In genomic region chr1:2495026-2495425, GRCh38 we compare ENCODE assay signal across 20 cellular contexts. TPM values are rescaled to one million over a fixed set of nuclear protein-coding genes. Genes with fewer than 3 reads are reported as not detected.
"Had no signal": no experiment of that assay in that cellular context is flagged by ENCODE, and none has a peak within 500 bp of the region (broad histone marks: within the 10 kb centered on the region; RNA-seq: fewer than 3 reads in every experiment).

No MANE protein-coding gene starts in this region.

- H3K36me3 ChIP-seq: ascending aorta, esophagus muscularis mucosa, ovary, right lobe of liver, thoracic aorta had no signal

- DNase-seq: activated B cell treated with CpG ODN at 0.5 μM for 24 hours; activated CD4-positive, alpha-beta T cell treated with anti-CD3 and anti-CD28 coated beads, Interleukin-2, amount 10 ng/mL, durations not matched to agents 24 days and 14 days; activated naive CD4-positive, alpha-beta T cell treated with anti-CD3 and anti-CD28 coated beads, Interleukin-2, amount 50 U/mL, for 16 hours; activated T-cell treated with anti-CD3 and anti-CD28 coated beads, Interleukin-2, amount 50 U/mL, for 24 hours; effector CD8-positive, alpha-beta T cell; mesendoderm; naive thymus-derived CD8-positive, alpha-beta T cell; ovary; stimulated activated CD4-positive, alpha-beta T cell treated with anti-CD3 and anti-CD28 coated beads, Interleukin-15, amount 100 ng/mL, for 24 hours; stimulated activated CD4-positive, alpha-beta T cell treated with anti-CD3 and anti-CD28 coated beads, Interleukin-2, amount 100 ng/mL, for 48 hours; T-cell had no signal

- H3K9me3 ChIP-seq: ascending aorta, esophagus muscularis mucosa, ovary, right lobe of liver, thoracic aorta had no signal

- H3K27ac ChIP-seq: ascending aorta, esophagus muscularis mucosa, ovary, thoracic aorta had no signal

- H3K27me3 ChIP-seq: ascending aorta, ovary, right lobe of liver had no signal

- H3K27ac Mint-ChIP-seq: activated CD4-positive, alpha-beta T cell treated with anti-CD3 and anti-CD28 coated beads, Interleukin-2, amount 10 ng/mL, durations not matched to agents 24 days and 14 days; activated CD8-positive, alpha-beta T cell treated with anti-CD3 and anti-CD28 coated beads for 36 hours; activated T-cell treated with anti-CD3 and anti-CD28 coated beads, Interleukin-2, amount 50 U/mL, for 24 hours; dendritic cell treated with granulocyte-macrophage colony-stimulating factor and Interleukin-4, amounts not matched to agents 40 ng/mL and 50 ng/mL, for 4 days had no signal

- ATAC-seq: activated CD8-positive, alpha-beta T cell treated with anti-CD3 and anti-CD28 coated beads for 36 hours; T-cell had no signal

- H3K4me3 Mint-ChIP-seq: activated CD4-positive, alpha-beta T cell treated with anti-CD3 and anti-CD28 coated beads, Interleukin-2, amount 10 ng/mL, durations not matched to agents 24 days and 14 days; activated CD8-positive, alpha-beta T cell treated with anti-CD3 and anti-CD28 coated beads for 36 hours; activated T-cell treated with anti-CD3 and anti-CD28 coated beads, Interleukin-2, amount 50 U/mL, for 24 hours; dendritic cell treated with granulocyte-macrophage colony-stimulating factor and Interleukin-4, amounts not matched to agents 40 ng/mL and 50 ng/mL, for 4 days had no signal

- H3K27me3 Mint-ChIP-seq: activated B cell treated with CpG ODN at 0.5 μM for 24 hours; activated CD4-positive, alpha-beta T cell treated with anti-CD3 and anti-CD28 coated beads, Interleukin-2, amount 10 ng/mL, durations not matched to agents 24 days and 14 days; activated CD8-positive, alpha-beta T cell treated with anti-CD3 and anti-CD28 coated beads for 36 hours; activated T-cell treated with anti-CD3 and anti-CD28 coated beads, Interleukin-2, amount 50 U/mL, for 24 hours; naive thymus-derived CD8-positive, alpha-beta T cell; T-cell had no signal

- H3K36me3 Mint-ChIP-seq: naive thymus-derived CD8-positive, alpha-beta T cell had no signal

- H3K4me3 ChIP-seq: ascending aorta, esophagus muscularis mucosa, ovary, right lobe of liver, thoracic aorta had no signal

- H3K9me3 Mint-ChIP-seq: activated B cell treated with CpG ODN at 0.5 μM for 24 hours; activated CD4-positive, alpha-beta T cell treated with anti-CD3 and anti-CD28 coated beads, Interleukin-2, amount 10 ng/mL, durations not matched to agents 24 days and 14 days; activated CD8-positive, alpha-beta T cell treated with anti-CD3 and anti-CD28 coated beads for 36 hours; activated T-cell treated with anti-CD3 and anti-CD28 coated beads, Interleukin-2, amount 50 U/mL, for 24 hours; dendritic cell treated with granulocyte-macrophage colony-stimulating factor and Interleukin-4, amounts not matched to agents 40 ng/mL and 50 ng/mL, for 4 days; naive thymus-derived CD8-positive, alpha-beta T cell; T-cell had no signal

- H3K4me1 ChIP-seq: ascending aorta had no signal

RNA-seq across cellular contexts. Expression of gene PLCH2, which starts 18.9 kb away (rescaled TPM):
- total RNA-seq: ascending aorta had no signal

RNA-seq across cellular contexts. Expression of gene HES5, which starts 35.0 kb away (rescaled TPM):
- total RNA-seq: activated B cell treated with CpG ODN at 0.5 μM for 24 hours; activated CD4-positive, alpha-beta T cell treated with anti-CD3 and anti-CD28 coated beads, Interleukin-2, amount 10 ng/mL, durations not matched to agents 24 days and 14 days; activated CD8-positive, alpha-beta T cell treated with anti-CD3 and anti-CD28 coated beads for 36 hours; ascending aorta; chondrocyte; glomerular endothelial cell; T-cell had no signal
- polyA plus RNA-seq: liver; naive thymus-derived CD8-positive, alpha-beta T cell had no signal
